ENCODE assay signal across 2 cellular contexts in genomic region chr3:49967307-49967706, GRCh38.
TF ChIP-seq lines count a peak whose summit lies in the region.

No MANE protein-coding gene starts in this region.

TF ChIP-seq in HepG2, 621 proteins besides CTCF, POLR2A, EP300 and RAD21:
- no peak for TF ChIP-seq ZNF672 (CRISPR knock-in tag; IDR thresholded peaks at IDR 0.05)
- no peak for TF ChIP-seq ZNF33A (CRISPR knock-in tag; IDR thresholded peaks at IDR 0.05; ENCODE audit: borderline replicate concordance)

TF ChIP-seq in SK-N-SH treated with all-trans-retinoic acid at 6 μM for 48 hours, 23 proteins besides CTCF, POLR2A, EP300 and RAD21:
- no peak for TF ChIP-seq TSHZ2 (CRISPR knock-in tag; IDR thresholded peaks at IDR 0.05)
- no peak for TF ChIP-seq SNAI2 (CRISPR knock-in tag; IDR thresholded peaks at IDR 0.05)
- no peak for TF ChIP-seq ARNTL (CRISPR knock-in tag; IDR thresholded peaks at IDR 0.05; ENCODE audit: borderline replicate concordance, low read depth)
- no peak for TF ChIP-seq TOX (CRISPR knock-in tag; IDR thresholded peaks at IDR 0.05; ENCODE audit: borderline replicate concordance)
- no peak for TF ChIP-seq RARB (CRISPR knock-in tag; IDR thresholded peaks at IDR 0.05)
- no peak for TF ChIP-seq ZNF8 (CRISPR knock-in tag; IDR thresholded peaks at IDR 0.05)
- no peak for TF ChIP-seq ESRRG (CRISPR knock-in tag; IDR thresholded peaks at IDR 0.05)
- TF ChIP-seq GLIS3 (CRISPR knock-in tag; IDR thresholded peaks at IDR 0.05), result no peak
- TF ChIP-seq ZFP3 (CRISPR knock-in tag; IDR thresholded peaks at IDR 0.05), result no peak
- no peak for TF ChIP-seq CREB5 (CRISPR knock-in tag; IDR thresholded peaks at IDR 0.05; ENCODE audit: low read depth)
- TF ChIP-seq ZNF70 (CRISPR knock-in tag; IDR thresholded peaks at IDR 0.05), result no peak
- no peak for TF ChIP-seq CSDC2 (CRISPR knock-in tag; IDR thresholded peaks at IDR 0.05)
- no peak for TF ChIP-seq ZC3H10 (CRISPR knock-in tag; IDR thresholded peaks at IDR 0.05)
- no peak for TF ChIP-seq ZFP30 (CRISPR knock-in tag; IDR thresholded peaks at IDR 0.05)
- no peak for TF ChIP-seq ZNF565 (CRISPR knock-in tag; conservative IDR thresholded peaks at IDR 0.05; ENCODE audit: low read depth)
- no peak for TF ChIP-seq CSRNP3 (CRISPR knock-in tag; IDR thresholded peaks at IDR 0.05)
- TF ChIP-seq BACH2 (CRISPR knock-in tag; IDR thresholded peaks at IDR 0.05; ENCODE audit: borderline replicate concordance), result no peak
- no peak for TF ChIP-seq ISL1 (CRISPR knock-in tag; IDR thresholded peaks at IDR 0.05)
- TF ChIP-seq OSR1 (CRISPR knock-in tag; IDR thresholded peaks at IDR 0.05), result no peak
